12 cellular contexts compared by ENCODE assay signal in genomic region chr6:79377830-79378460, GRCh38.
DNase-seq lines count a peak whose midpoint lies in the region; ATAC-seq, FAIRE-seq and TF ChIP-seq lines count a peak whose summit lies in the region.
"Had no signal": no experiment of that assay in that cellular context is flagged by ENCODE, and none has a peak within 500 bp of the region (broad histone marks: within the 10 kb centered on the region; RNA-seq: fewer than 3 reads in every experiment).

No MANE protein-coding gene starts in this region.

- H3K27me3 Mint-ChIP-seq in chondrocyte (ENCODE audit: low read depth): peaks cover 9% of the 10 kb centered on the region

- TF ChIP-seq CTCF in GM20000 (IDR thresholded peaks at IDR 0.05; ENCODE audit: extremely low read depth, missing control alignments) (no peak), PC-3 (conservative IDR thresholded peaks at IDR 0.05; ENCODE audit: low read depth, low read length) (no peak), hepatocyte (IDR thresholded peaks at IDR 0.05; ENCODE audit: poor library complexity) (no peak), chondrocyte (IDR thresholded peaks at IDR 0.05) (no peak), GM10248 (IDR thresholded peaks at IDR 0.05; ENCODE audit: control extremely low read depth, extremely low read depth, low read depth, missing control alignments) (no peak)

- CTCF ChIA-PET in PC-3 (lab: Charles Lee) (no interaction called here), GM10248 (lab: Yijun Ruan, JAX) (no interaction called here)

- POLR2A ChIA-PET in PC-3 (lab: Charles Lee; ENCODE audit: unreplicated experiment) (no interaction called here), GM10248 (lab: Yijun Ruan, JAX) (no interaction called here)

- WGBS in hepatocyte (ENCODE audit: low lambda C conversion rate, missing lambda C conversion rate): 38% methylated on average over 1 of the region's 1 CpG

- FAIRE-seq in RCC 7860 (lab: Jason Lieb, UNC): no peak
- FAIRE-seq: GM12891 had no signal

- H3K27me3 ChIP-seq in ACC112 (ENCODE audit: insufficient read depth, low read length) (no peaks in the 10 kb centered on the region), PC-3 (ENCODE audit: low read length) (no peaks in the 10 kb centered on the region), hepatocyte (no peaks in the 10 kb centered on the region)
- H3K27me3 ChIP-seq: BLaER1 treated with 17β-estradiol and CSF1 and Interleukin-3, amounts not matched to agents 10 nM and 100 nM had no signal

- H3K9ac ChIP-seq in PC-3 (ENCODE audit: low read length): peak overlapping the region; percentile 54
- H3K9ac ChIP-seq: BLaER1 treated with 17β-estradiol and CSF1 and Interleukin-3, amounts not matched to agents 10 nM and 100 nM had no signal

- peak overlapping the region; percentile 48 for H2AFZ ChIP-seq in ACC112 (ENCODE audit: low read length, unreplicated experiment)
- peak overlapping the region; percentile 22; the same call in 1 of the 2 replicates for H2AFZ ChIP-seq in PC-3 (ENCODE audit: low read length)
- H2AFZ ChIP-seq in hepatocyte: peak overlapping the region; percentile 8

- no peak overlapping the region for H3K27ac Mint-ChIP-seq in chondrocyte (ENCODE audit: unreplicated experiment)

- H3K4me1 ChIP-seq in ACC112 (ENCODE audit: control insufficient read depth, insufficient read depth, low read length, unreplicated experiment): peaks cover 33% of the 10 kb centered on the region
- peaks cover 32% of the 10 kb centered on the region for H3K4me1 ChIP-seq in PC-3 (ENCODE audit: insufficient read depth, low read length)
- peaks cover 21% of the 10 kb centered on the region for H3K4me1 ChIP-seq in hepatocyte (ENCODE audit: insufficient read depth)

- intact Hi-C loops in PC-3 (cut with micrococcal nuclease): loop anchor here (1.0 kb wide), 1 partner anchor 7 kb away; no protein-coding TSS in a partner anchor

- H3K9me3 ChIP-seq in PC-3 (ENCODE audit: low read length) (no peaks in the 10 kb centered on the region), hepatocyte (ENCODE audit: low read depth) (no peaks in the 10 kb centered on the region)
- H3K9me3 ChIP-seq: BLaER1 treated with 17β-estradiol and CSF1 and Interleukin-3, amounts not matched to agents 10 nM and 100 nM had no signal

- DNase-seq in GM20000 (ENCODE audit: low spot score) (peak; percentile 8), PC-3 (peak; percentile 46), hepatocyte (ENCODE audit: low spot score) (peak; percentile 20), RCC 7860 (ENCODE audit: low spot score) (no peak), chondrocyte (ENCODE audit: low spot score) (no peak), GM10248 (ENCODE audit: extremely low spot score) (no peak)
- no peak for DNase-seq in activated T-cell treated with anti-CD3 and anti-CD28 coated beads, Interleukin-2, amount 50 U/mL, for 48 hours
- DNase-seq: effector CD8-positive, alpha-beta T cell; WERI-Rb-1 had no signal

- peaks cover 5% of the 10 kb centered on the region for H3F3A ChIP-seq in PC-3 (ENCODE audit: low read length, unreplicated experiment)

- H3K9me3 Mint-ChIP-seq in chondrocyte (ENCODE audit: low read depth): no peaks in the 10 kb centered on the region

- H4K20me1 ChIP-seq in PC-3 (ENCODE audit: low read length): no peaks in the 10 kb centered on the region
- H4K20me1 ChIP-seq in hepatocyte (ENCODE audit: insufficient read depth, poor library complexity, severe bottlenecking): no peaks in the 10 kb centered on the region
- H4K20me1 ChIP-seq: BLaER1 treated with 17β-estradiol and CSF1 and Interleukin-3, amounts not matched to agents 10 nM and 100 nM had no signal

- H3K9me2 ChIP-seq in PC-3 (replicated peaks; ENCODE audit: low read length): no peaks in the 10 kb centered on the region
- no peaks in the 10 kb centered on the region for H3K9me2 ChIP-seq in hepatocyte (replicated peaks; ENCODE audit: insufficient read depth)

- no peak overlapping the region for H3K4me3 Mint-ChIP-seq in chondrocyte (ENCODE audit: unreplicated experiment)

- peak overlapping the region; percentile 51 for H3K4me3 ChIP-seq in ACC112 (ENCODE audit: low read depth, low read length)
- peak overlapping the region; percentile 9 for H3K4me3 ChIP-seq in PC-3 (ENCODE audit: low read length)
- H3K4me3 ChIP-seq in hepatocyte: no peak overlapping the region
- H3K4me3 ChIP-seq: BLaER1 treated with 17β-estradiol and CSF1 and Interleukin-3, amounts not matched to agents 10 nM and 100 nM had no signal

- no peaks in the 10 kb centered on the region for H3K36me3 Mint-ChIP-seq in chondrocyte (ENCODE audit: low read depth)

- H3K4me1 Mint-ChIP-seq in chondrocyte (ENCODE audit: low read depth): peaks cover 13% of the 10 kb centered on the region

- H3K36me3 ChIP-seq in ACC112 (ENCODE audit: insufficient read depth, low read length): no peaks in the 10 kb centered on the region
- H3K36me3 ChIP-seq in PC-3 (ENCODE audit: low read depth, low read length): no peaks in the 10 kb centered on the region
- no peaks in the 10 kb centered on the region for H3K36me3 ChIP-seq in hepatocyte (replicated peaks; ENCODE audit: insufficient read depth, low read depth)
- H3K36me3 ChIP-seq: BLaER1 treated with 17β-estradiol and CSF1 and Interleukin-3, amounts not matched to agents 10 nM and 100 nM; WERI-Rb-1 had no signal

- H3K27ac ChIP-seq in ACC112 (ENCODE audit: low read depth, low read length): peak overlapping the region; percentile 94
- peak overlapping the region; percentile 90 for H3K27ac ChIP-seq in PC-3 (ENCODE audit: low read length)
- peak overlapping the region; percentile 53 for H3K27ac ChIP-seq in hepatocyte
- H3K27ac ChIP-seq: BLaER1 treated with 17β-estradiol and CSF1 and Interleukin-3, amounts not matched to agents 10 nM and 100 nM; WERI-Rb-1 had no signal

- H3K79me2 ChIP-seq in ACC112 (ENCODE audit: control insufficient read depth, insufficient read depth, low read length, unreplicated experiment) (no peaks in the 10 kb centered on the region), PC-3 (ENCODE audit: low read length) (no peaks in the 10 kb centered on the region), hepatocyte (no peaks in the 10 kb centered on the region)

- H3K4me2 ChIP-seq in PC-3 (ENCODE audit: low read length): peak overlapping the region; percentile 77
- no peak overlapping the region for H3K4me2 ChIP-seq in hepatocyte
- H3K4me2 ChIP-seq: BLaER1 treated with 17β-estradiol and CSF1 and Interleukin-3, amounts not matched to agents 10 nM and 100 nM had no signal

- BruUV-seq in PC-3 (replicated peaks; lab: Mats Ljungman, UMichigan): no TSS peak

- ATAC-seq in PC-3: peak; percentile 70

Comparison
In these comparisons a context has a peak if more than half of its experiments do, and no peak if none do; other contexts are left out.
1. DNase-seq: peak in GM20000 (single experiment), PC-3 (single experiment) and hepatocyte (single experiment); none in RCC 7860 (single experiment), chondrocyte (single experiment), activated T-cell treated with anti-CD3 and anti-CD28 coated beads, Interleukin-2, amount 50 U/mL, for 48 hours (0 of 2) and GM10248 (single experiment).
2. Peak in every context shown above with its lines, with median percentiles within 50 percentile points of each other: H2AFZ ChIP-seq and H3K27ac ChIP-seq.